Comparison of ENCODE assay signal across 8 cellular contexts in genomic region chr14:77098470-77099353, GRCh38. TPM values are rescaled to one million over a fixed set of nuclear protein-coding genes. Genes with fewer than 3 reads are reported as not detected.
A peak's percentile ranks its signal among the peaks of the same experiment; 100 is the strongest.
DNase-seq lines count a peak whose midpoint lies in the region; ATAC-seq and TF ChIP-seq lines count a peak whose summit lies in the region.

No MANE protein-coding gene starts in this region.

- H3K27ac ChIP-seq in epithelial cell of prostate = peak overlapping the region; percentile 90
- peak overlapping the region; percentile 99 for H3K27ac ChIP-seq in mucosa of rectum (ENCODE audit: low read depth in 2 of 2, low read length in 2 of 2)
- H3K27ac ChIP-seq in thymus (ENCODE audit: low read depth) = peak overlapping the region; percentile 89

- no peak for TF ChIP-seq CTCF in activated B cell treated with CpG ODN at 0.5 μM for 24 hours (IDR thresholded peaks at IDR 0.05)

- H3K4me3 ChIP-seq in mucosa of rectum (ENCODE audit: low read length in 2 of 2) = peak overlapping the region; percentile 94 to 98
- peak overlapping the region; percentile 60 for H3K4me3 ChIP-seq in thymus (ENCODE audit: low read length)

- H3K4me3 Mint-ChIP-seq in activated B cell treated with CpG ODN at 0.5 μM for 24 hours = peak overlapping the region; percentile 99

- peaks cover 79% of the 10 kb centered on the region for H3K4me1 Mint-ChIP-seq in activated B cell treated with CpG ODN at 0.5 μM for 24 hours

- H3K27me3 ChIP-seq in mucosa of rectum (ENCODE audit: control insufficient read depth in 2 of 2, insufficient read depth in 2 of 2, low read length in 2 of 2) = no peaks in the 10 kb centered on the region
- H3K27me3 ChIP-seq in thymus (ENCODE audit: control insufficient read depth, insufficient read depth) = no peaks in the 10 kb centered on the region

- H3K36me3 Mint-ChIP-seq in activated B cell treated with CpG ODN at 0.5 μM for 24 hours (ENCODE audit: low read depth) = peaks cover 13% of the 10 kb centered on the region

- H3K9me3 ChIP-seq in mucosa of rectum (ENCODE audit: control insufficient read depth in 2 of 2, low read length in 2 of 2) (no peaks in the 10 kb centered on the region), thymus (ENCODE audit: control insufficient read depth) (no peaks in the 10 kb centered on the region)

- POLR2A ChIA-PET in activated B cell treated with CpG ODN at 0.5 μM for 24 hours (lab: Charles Lee) = interaction anchor here (0.7 to 11.9 kb wide), 9 partner anchors 10 to 286 kb away, joined by 3 to 329 read pairs (median 7); partner anchors contain the start of genes ANGEL1, GSTZ1 and POMT2

- H3K27ac Mint-ChIP-seq in activated B cell treated with CpG ODN at 0.5 μM for 24 hours = peak overlapping the region; percentile 98

- H3K9me3 Mint-ChIP-seq in activated B cell treated with CpG ODN at 0.5 μM for 24 hours = no peaks in the 10 kb centered on the region

- WGBS in thymus = 13% methylated on average over 27 of the region's 27 CpGs

- peak overlapping the region; percentile 96 to 100 for H3K9ac ChIP-seq in mucosa of rectum (ENCODE audit: low read depth in 1 of 2, low read length in 2 of 2)

- intact Hi-C loops in activated B cell treated with CpG ODN at 0.5 μM for 24 hours (cut with micrococcal nuclease) = loop anchor here (1.0 to 5.0 kb wide), 9 partner anchors 10 to 360 kb away; partner anchors contain the start of genes AHSA1, ANGEL1, GSTZ1 and IRF2BPL

- H3K36me3 ChIP-seq in mucosa of rectum (ENCODE audit: control insufficient read depth in 2 of 2, insufficient read depth in 2 of 2, low read length in 2 of 2) = no peaks in the 10 kb centered on the region
- H3K36me3 ChIP-seq in thymus (ENCODE audit: control insufficient read depth, insufficient read depth) = peaks cover 3% of the 10 kb centered on the region

- CTCF ChIA-PET in activated B cell treated with CpG ODN at 0.5 μM for 24 hours (lab: Charles Lee) = interaction anchor here (0.7 to 11.3 kb wide), 6 partner anchors 8 to 53 kb away, joined by 3 to 112 read pairs (median 4); no protein-coding TSS in a partner anchor

- DNase-seq in AG08395 (ENCODE audit: low spot score) (peak; percentile 13), HCEC 1CT (peak; percentile 18), activated B cell treated with CpG ODN at 0.5 μM for 24 hours (no peak), epithelial cell of prostate (ENCODE audit: low read depth, low spot score) (no peak)

- ATAC-seq in activated B cell treated with CpG ODN at 0.5 μM for 24 hours (ENCODE audit: low read depth) = no peak
- no peak for ATAC-seq in HG03095 (IDR thresholded peaks at IDR 0.05; ENCODE audit: unreplicated experiment)
- no peak for ATAC-seq in HG02840 (IDR thresholded peaks at IDR 0.05; ENCODE audit: low FRiP score, unreplicated experiment)

- H3K4me1 ChIP-seq in mucosa of rectum (ENCODE audit: control insufficient read depth in 2 of 2, insufficient read depth in 2 of 2, low read length in 2 of 2) (peaks cover 34 to 53% of the 10 kb centered on the region in 2 donors), thymus (ENCODE audit: control insufficient read depth, insufficient read depth, low read length) (peaks cover 5% of the 10 kb centered on the region)

- H3K27me3 Mint-ChIP-seq in activated B cell treated with CpG ODN at 0.5 μM for 24 hours = no peaks in the 10 kb centered on the region

RNA-seq across cellular contexts. Expression of gene CIPC, which starts 0.7 kb away (rescaled TPM):
- 26.6 and 28.5 TPM in 2 replicates for total RNA-seq in activated B cell treated with CpG ODN at 0.5 μM for 24 hours
- polyA plus RNA-seq in thymus = 10.5 TPM

RNA-seq across cellular contexts. Expression of gene ZDHHC22, which starts 42.9 kb away (rescaled TPM):
- total RNA-seq in activated B cell treated with CpG ODN at 0.5 μM for 24 hours = not detected in 2 replicates
- 0.05 TPM for polyA plus RNA-seq in thymus

Comparison
In these comparisons a context has a peak if more than half of its experiments do, and no peak if none do; other contexts are left out.
1. DNase-seq: peak in AG08395 (single experiment) and HCEC 1CT (single experiment); none in activated B cell treated with CpG ODN at 0.5 μM for 24 hours (single experiment) and epithelial cell of prostate (single experiment).
2. Peak in every context shown above with its lines, with median percentiles within 50 percentile points of each other: H3K27ac ChIP-seq.